8 cellular contexts compared by ENCODE assay signal in the genomic region with DNA sequence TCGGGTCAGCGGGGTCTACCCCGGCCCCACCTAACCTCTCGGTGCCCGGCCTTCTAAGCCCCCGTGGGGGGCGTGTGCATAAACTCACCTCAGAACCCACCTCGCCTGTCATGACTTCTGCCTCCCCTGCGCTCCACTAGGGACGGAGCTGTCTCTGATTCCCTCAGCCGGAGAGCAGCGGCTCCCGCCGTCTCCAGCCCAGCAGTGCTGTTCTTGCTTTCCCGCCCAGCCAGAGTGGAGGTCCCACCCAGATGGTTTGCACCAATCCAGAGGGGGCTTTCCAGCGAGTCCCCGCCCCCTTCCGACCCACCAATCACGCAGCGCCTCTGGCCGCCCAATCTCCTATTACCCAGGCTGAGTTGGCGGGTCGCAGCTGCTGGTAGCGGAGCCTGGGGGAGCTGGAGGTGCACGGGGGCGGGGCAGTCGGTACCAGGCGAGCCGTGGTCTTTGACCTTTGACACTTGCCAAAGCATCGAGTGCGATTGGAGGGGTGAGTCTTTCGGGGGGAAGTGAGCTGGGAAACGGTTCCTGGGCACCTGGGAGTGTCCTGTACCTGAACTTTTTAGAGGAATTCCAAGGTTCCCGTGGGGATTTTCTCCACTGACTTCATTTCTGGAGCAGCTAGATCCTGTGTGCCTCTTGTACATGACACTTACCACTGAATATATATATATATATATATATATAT. TPM values are rescaled to one million over a fixed set of nuclear protein-coding genes. Genes with fewer than 3 reads are reported as not detected.
A peak's percentile ranks its signal among the peaks of the same experiment; 100 is the strongest.
DNase-seq lines count a peak whose midpoint lies in the region; ATAC-seq and TF ChIP-seq lines count a peak whose summit lies in the region.

A gene (minus strand): TSS at position 220 of the 688 bp plus-strand sequence. CDS start 108 bp downstream, at position 112.

- no peaks in the 10 kb centered on the region for H3K27me3 Mint-ChIP-seq in activated naive CD4-positive, alpha-beta T cell treated with anti-CD3 and anti-CD28 coated beads, Interleukin-2, amount 50 U/mL, for 24 hours

- peak within 1 kb of the TSS; percentile 93 for H3K4me3 Mint-ChIP-seq in activated naive CD4-positive, alpha-beta T cell treated with anti-CD3 and anti-CD28 coated beads, Interleukin-2, amount 50 U/mL, for 24 hours

- peak within 1 kb of the TSS; percentile 52 to 63 for H3K27ac ChIP-seq in thoracic aorta

- ATAC-seq in HG02588 (IDR thresholded peaks at IDR 0.05; ENCODE audit: unreplicated experiment) (peak; percentile 83), SK-N-SH treated with all-trans-retinoic acid at 6 μM for 48 hours (peak; percentile 97), omental fat pad (ENCODE audit: low FRiP score) (peak; percentile 98), thoracic aorta (ENCODE audit: insufficient number of reproducible peaks, low FRiP score, low read depth) (peak; percentile 92)

- no peaks in the 10 kb centered on the region for H3K9me3 ChIP-seq in thoracic aorta

- peak within 1 kb of the TSS; percentile 92 for H3K4me3 ChIP-seq in GM06990 (replicated peaks; ENCODE audit: low read depth, low read length)
- peak within 1 kb of the TSS; percentile 87 for H3K4me3 ChIP-seq in thoracic aorta

- no peaks in the 10 kb centered on the region for H3K36me3 Mint-ChIP-seq in activated naive CD4-positive, alpha-beta T cell treated with anti-CD3 and anti-CD28 coated beads, Interleukin-2, amount 50 U/mL, for 24 hours

- H3K27me3 ChIP-seq in GM06990 (replicated peaks; ENCODE audit: control insufficient read depth, insufficient read depth, low read length) (no peaks in the 10 kb centered on the region), thoracic aorta (replicated peaks; ENCODE audit: insufficient read depth) (no peaks in the 10 kb centered on the region)

- DNase-seq in GM06990 (ENCODE audit: extremely low read depth, insufficient read length) (peak; percentile 96), NCI-H1092 (lab: John Stamatoyannopoulos, UW) (peak; percentile 97), glomerular endothelial cell (ENCODE audit: extremely low read depth, low read depth, low spot score) (peak; percentile 58), omental fat pad (ENCODE audit: low spot score) (peak; percentile 80), thoracic aorta (ENCODE audit: low spot score) (peak; percentile 85)

- peaks cover 7% of the 10 kb centered on the region for H3K4me1 Mint-ChIP-seq in activated naive CD4-positive, alpha-beta T cell treated with anti-CD3 and anti-CD28 coated beads, Interleukin-2, amount 50 U/mL, for 24 hours

- peak within 1 kb of the TSS; percentile 91 for H3K27ac Mint-ChIP-seq in activated naive CD4-positive, alpha-beta T cell treated with anti-CD3 and anti-CD28 coated beads, Interleukin-2, amount 50 U/mL, for 24 hours

- no peaks in the 10 kb centered on the region for H3K9me3 Mint-ChIP-seq in activated naive CD4-positive, alpha-beta T cell treated with anti-CD3 and anti-CD28 coated beads, Interleukin-2, amount 50 U/mL, for 24 hours

- H3K36me3 ChIP-seq in GM06990 (ENCODE audit: control insufficient read depth, insufficient read depth, low read length) (no peaks in the 10 kb centered on the region), thoracic aorta (no peaks in the 10 kb centered on the region)

- peaks cover 4 to 13% of the 10 kb centered on the region in 2 donors for H3K4me1 ChIP-seq in thoracic aorta (ENCODE audit: control insufficient read depth in 1 of 2, low read depth in 2 of 2)

- no peak for TF ChIP-seq CTCF in GM06990 (IDR thresholded peaks at IDR 0.05; ENCODE audit: insufficient read depth, low read length, poor library complexity, severe bottlenecking)
- TF ChIP-seq CTCF in omental fat pad (IDR thresholded peaks at IDR 0.05) = no peak
- TF ChIP-seq CTCF in thoracic aorta (IDR thresholded peaks at IDR 0.05) = no peak

TF ChIP-seq in SK-N-SH treated with all-trans-retinoic acid at 6 μM for 48 hours, 23 proteins besides CTCF, POLR2A, EP300 and RAD21 (continues in another document):
- no peak for TF ChIP-seq ZFP30 (CRISPR knock-in tag; IDR thresholded peaks at IDR 0.05)
- TF ChIP-seq ISL1 (CRISPR knock-in tag; IDR thresholded peaks at IDR 0.05) = no peak
- no peak for TF ChIP-seq ZNF565 (CRISPR knock-in tag; conservative IDR thresholded peaks at IDR 0.05; ENCODE audit: low read depth)
- TF ChIP-seq, protein P1, sequence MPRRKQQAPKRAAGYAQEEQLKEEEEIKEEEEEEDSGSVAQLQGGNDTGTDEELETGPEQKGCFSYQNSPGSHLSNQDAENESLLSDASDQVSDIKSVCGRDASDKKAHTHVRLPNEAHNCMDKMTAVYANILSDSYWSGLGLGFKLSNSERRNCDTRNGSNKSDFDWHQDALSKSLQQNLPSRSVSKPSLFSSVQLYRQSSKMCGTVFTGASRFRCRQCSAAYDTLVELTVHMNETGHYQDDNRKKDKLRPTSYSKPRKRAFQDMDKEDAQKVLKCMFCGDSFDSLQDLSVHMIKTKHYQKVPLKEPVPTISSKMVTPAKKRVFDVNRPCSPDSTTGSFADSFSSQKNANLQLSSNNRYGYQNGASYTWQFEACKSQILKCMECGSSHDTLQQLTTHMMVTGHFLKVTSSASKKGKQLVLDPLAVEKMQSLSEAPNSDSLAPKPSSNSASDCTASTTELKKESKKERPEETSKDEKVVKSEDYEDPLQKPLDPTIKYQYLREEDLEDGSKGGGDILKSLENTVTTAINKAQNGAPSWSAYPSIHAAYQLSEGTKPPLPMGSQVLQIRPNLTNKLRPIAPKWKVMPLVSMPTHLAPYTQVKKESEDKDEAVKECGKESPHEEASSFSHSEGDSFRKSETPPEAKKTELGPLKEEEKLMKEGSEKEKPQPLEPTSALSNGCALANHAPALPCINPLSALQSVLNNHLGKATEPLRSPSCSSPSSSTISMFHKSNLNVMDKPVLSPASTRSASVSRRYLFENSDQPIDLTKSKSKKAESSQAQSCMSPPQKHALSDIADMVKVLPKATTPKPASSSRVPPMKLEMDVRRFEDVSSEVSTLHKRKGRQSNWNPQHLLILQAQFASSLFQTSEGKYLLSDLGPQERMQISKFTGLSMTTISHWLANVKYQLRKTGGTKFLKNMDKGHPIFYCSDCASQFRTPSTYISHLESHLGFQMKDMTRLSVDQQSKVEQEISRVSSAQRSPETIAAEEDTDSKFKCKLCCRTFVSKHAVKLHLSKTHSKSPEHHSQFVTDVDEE (CRISPR knock-in tag; IDR thresholded peaks at IDR 0.05) = no peak
- TF ChIP-seq ZNF70 (CRISPR knock-in tag; IDR thresholded peaks at IDR 0.05) = no peak
- no peak for TF ChIP-seq SNAI2 (CRISPR knock-in tag; IDR thresholded peaks at IDR 0.05)
- TF ChIP-seq, protein P2, sequence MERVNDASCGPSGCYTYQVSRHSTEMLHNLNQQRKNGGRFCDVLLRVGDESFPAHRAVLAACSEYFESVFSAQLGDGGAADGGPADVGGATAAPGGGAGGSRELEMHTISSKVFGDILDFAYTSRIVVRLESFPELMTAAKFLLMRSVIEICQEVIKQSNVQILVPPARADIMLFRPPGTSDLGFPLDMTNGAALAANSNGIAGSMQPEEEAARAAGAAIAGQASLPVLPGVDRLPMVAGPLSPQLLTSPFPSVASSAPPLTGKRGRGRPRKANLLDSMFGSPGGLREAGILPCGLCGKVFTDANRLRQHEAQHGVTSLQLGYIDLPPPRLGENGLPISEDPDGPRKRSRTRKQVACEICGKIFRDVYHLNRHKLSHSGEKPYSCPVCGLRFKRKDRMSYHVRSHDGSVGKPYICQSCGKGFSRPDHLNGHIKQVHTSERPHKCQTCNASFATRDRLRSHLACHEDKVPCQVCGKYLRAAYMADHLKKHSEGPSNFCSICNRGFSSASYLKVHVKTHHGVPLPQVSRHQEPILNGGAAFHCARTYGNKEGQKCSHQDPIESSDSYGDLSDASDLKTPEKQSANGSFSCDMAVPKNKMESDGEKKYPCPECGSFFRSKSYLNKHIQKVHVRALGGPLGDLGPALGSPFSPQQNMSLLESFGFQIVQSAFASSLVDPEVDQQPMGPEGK (CRISPR knock-in tag; IDR thresholded peaks at IDR 0.05; ENCODE audit: borderline replicate concordance) = no peak
- TF ChIP-seq, protein P3, sequence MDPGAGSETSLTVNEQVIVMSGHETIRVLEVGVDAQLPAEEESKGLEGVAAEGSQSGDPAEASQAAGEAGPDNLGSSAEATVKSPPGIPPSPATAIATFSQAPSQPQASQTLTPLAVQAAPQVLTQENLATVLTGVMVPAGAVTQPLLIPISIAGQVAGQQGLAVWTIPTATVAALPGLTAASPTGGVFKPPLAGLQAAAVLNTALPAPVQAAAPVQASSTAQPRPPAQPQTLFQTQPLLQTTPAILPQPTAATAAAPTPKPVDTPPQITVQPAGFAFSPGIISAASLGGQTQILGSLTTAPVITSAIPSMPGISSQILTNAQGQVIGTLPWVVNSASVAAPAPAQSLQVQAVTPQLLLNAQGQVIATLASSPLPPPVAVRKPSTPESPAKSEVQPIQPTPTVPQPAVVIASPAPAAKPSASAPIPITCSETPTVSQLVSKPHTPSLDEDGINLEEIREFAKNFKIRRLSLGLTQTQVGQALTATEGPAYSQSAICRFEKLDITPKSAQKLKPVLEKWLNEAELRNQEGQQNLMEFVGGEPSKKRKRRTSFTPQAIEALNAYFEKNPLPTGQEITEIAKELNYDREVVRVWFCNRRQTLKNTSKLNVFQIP (CRISPR knock-in tag; IDR thresholded peaks at IDR 0.05; ENCODE audit: borderline replicate concordance, low read depth) = no peak
- no peak for TF ChIP-seq BACH2 (CRISPR knock-in tag; IDR thresholded peaks at IDR 0.05; ENCODE audit: borderline replicate concordance)
- TF ChIP-seq ZNF8 (CRISPR knock-in tag; IDR thresholded peaks at IDR 0.05) = no peak
- TF ChIP-seq ESRRG (CRISPR knock-in tag; IDR thresholded peaks at IDR 0.05) = no peak
- TF ChIP-seq, protein P4, sequence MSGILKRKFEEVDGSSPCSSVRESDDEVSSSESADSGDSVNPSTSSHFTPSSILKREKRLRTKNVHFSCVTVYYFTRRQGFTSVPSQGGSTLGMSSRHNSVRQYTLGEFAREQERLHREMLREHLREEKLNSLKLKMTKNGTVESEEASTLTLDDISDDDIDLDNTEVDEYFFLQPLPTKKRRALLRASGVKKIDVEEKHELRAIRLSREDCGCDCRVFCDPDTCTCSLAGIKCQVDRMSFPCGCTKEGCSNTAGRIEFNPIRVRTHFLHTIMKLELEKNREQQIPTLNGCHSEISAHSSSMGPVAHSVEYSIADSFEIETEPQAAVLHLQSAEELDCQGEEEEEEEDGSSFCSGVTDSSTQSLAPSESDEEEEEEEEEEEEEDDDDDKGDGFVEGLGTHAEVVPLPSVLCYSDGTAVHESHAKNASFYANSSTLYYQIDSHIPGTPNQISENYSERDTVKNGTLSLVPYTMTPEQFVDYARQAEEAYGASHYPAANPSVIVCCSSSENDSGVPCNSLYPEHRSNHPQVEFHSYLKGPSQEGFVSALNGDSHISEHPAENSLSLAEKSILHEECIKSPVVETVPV (CRISPR knock-in tag; IDR thresholded peaks at IDR 0.05) = no peak
- TF ChIP-seq ZC3H10 (CRISPR knock-in tag; IDR thresholded peaks at IDR 0.05) = no peak

RNA-seq across cellular contexts. Expression of the gene that starts here (rescaled TPM):
- total RNA-seq in glomerular endothelial cell = 2.6 and 5.1 TPM in 2 replicates
- total RNA-seq in omental fat pad = 1 to 10 TPM in 1 of 4 donors, under 1 TPM in 3; 0.13 to 2.3 (median 0.50) TPM
- total RNA-seq in thoracic aorta = under 1 TPM; 0.27 to 0.56 TPM

Comparison
In these comparisons a context has a peak if more than half of its experiments do, and no peak if none do; other contexts are left out.
1. Peak in every context shown above with its lines: DNase-seq, ATAC-seq, H3K4me3 ChIP-seq and H3K27ac ChIP-seq.
2. Peak in DNase-seq, ATAC-seq, H3K4me3 ChIP-seq and H3K27ac ChIP-seq in thoracic aorta; RNA of the gene not detected or under 1 TPM.